Comparison of ENCODE assay signal across 16 cellular contexts in the genomic region with DNA sequence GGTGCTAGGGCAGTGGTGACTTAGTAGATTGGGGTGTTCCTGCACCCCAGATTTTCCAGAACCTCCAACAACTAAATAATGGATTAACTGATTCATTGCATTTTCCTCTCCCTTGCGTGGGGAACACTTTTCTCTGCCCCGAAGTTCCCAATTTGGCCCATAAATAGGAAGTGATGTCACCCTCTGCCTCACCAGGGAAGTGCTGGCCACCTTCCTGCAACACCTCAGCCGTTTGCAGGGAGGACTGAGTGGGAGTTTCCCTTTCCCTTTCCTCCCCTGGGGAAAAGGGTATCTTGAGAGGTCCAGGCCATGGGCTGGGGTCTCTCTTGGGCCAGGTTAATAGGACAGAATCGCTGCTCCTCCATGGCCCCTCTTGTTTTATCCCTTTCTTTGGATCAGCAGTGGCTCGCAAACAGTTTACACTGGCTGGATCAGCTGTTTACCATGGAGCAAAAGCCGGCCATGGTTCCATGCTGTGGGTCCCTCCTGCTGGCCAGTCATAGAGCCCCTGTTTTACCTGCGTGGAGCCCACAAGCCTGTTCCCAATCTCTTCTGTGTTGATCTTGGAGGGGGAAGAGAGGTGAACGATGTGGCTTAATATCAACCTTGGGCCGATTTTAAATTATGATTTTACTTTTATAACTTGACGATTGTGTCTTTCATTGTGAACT.
"Had no signal": no experiment of that assay in that cellular context is flagged by ENCODE, and none has a peak within 500 bp of the region (broad histone marks: within the 10 kb centered on the region; RNA-seq: fewer than 3 reads in every experiment).

No MANE protein-coding gene starts in this region.

- DNase-seq: activated CD4-positive, alpha-beta memory T cell treated with anti-CD3 and anti-CD28 coated beads, Interleukin-2, amount 10 ng/mL, durations not matched to agents 7 days and 5 days; activated CD4-positive, alpha-beta T cell treated with anti-CD3 and anti-CD28 coated beads for 4 hours; activated effector memory CD4-positive, alpha-beta T cell treated with Interleukin-2 at 50 U/mL for 16 hours; activated T-cell treated with anti-CD3 and anti-CD28 coated beads, Interleukin-2, amount 50 U/mL, for 4 hours; midbrain; pancreas; spleen; stimulated activated naive CD8-positive, alpha-beta T cell treated with anti-CD3 and anti-CD28 coated beads, Interleukin-15, amount 100 ng/mL, for 72 hours; upper lobe of left lung had no signal

- H3K36me3 ChIP-seq: pancreas, sigmoid colon, spleen, upper lobe of left lung had no signal

- FAIRE-seq: endometrium, islet of Langerhans, pancreas had no signal

- H3K4me1 ChIP-seq: pancreas, sigmoid colon, spleen, upper lobe of left lung had no signal

- H3K27me3 ChIP-seq: pancreas, sigmoid colon, upper lobe of left lung had no signal

- H3K9me3 ChIP-seq: pancreas, sigmoid colon, spleen, upper lobe of left lung had no signal

- H3K27ac ChIP-seq: pancreas, sigmoid colon, spleen, upper lobe of left lung had no signal

- ATAC-seq: activated naive CD4-positive, alpha-beta T cell treated with anti-CD3 and anti-CD28 coated beads, Interleukin-2, amount 50 U/mL, for 72 hours; activated T-cell treated with anti-CD3 and anti-CD28 coated beads, Interleukin-2, amount 50 U/mL, for 4 hours; esophagus mucosa; pancreas; stimulated activated naive CD8-positive, alpha-beta T cell treated with anti-CD3 and anti-CD28 coated beads, Interleukin-15, amount 100 ng/mL, for 72 hours; WTC11 had no signal

- H3K9me3 Mint-ChIP-seq: activated CD4-positive, alpha-beta memory T cell treated with anti-CD3 and anti-CD28 coated beads, Interleukin-2, amount 10 ng/mL, durations not matched to agents 7 days and 5 days; activated naive CD4-positive, alpha-beta T cell treated with anti-CD3 and anti-CD28 coated beads, Interleukin-2, amount 50 U/mL, for 72 hours; activated T-cell treated with anti-CD3 and anti-CD28 coated beads, Interleukin-2, amount 50 U/mL, for 4 hours; stimulated activated naive CD8-positive, alpha-beta T cell treated with anti-CD3 and anti-CD28 coated beads, Interleukin-15, amount 100 ng/mL, for 72 hours; WTC11 had no signal

- H3K4me3 ChIP-seq: lung, pancreas, sigmoid colon, spleen, upper lobe of left lung had no signal

- H3K36me3 Mint-ChIP-seq: activated naive CD4-positive, alpha-beta T cell treated with anti-CD3 and anti-CD28 coated beads, Interleukin-2, amount 50 U/mL, for 72 hours; WTC11 had no signal

- H3K27ac Mint-ChIP-seq: activated CD4-positive, alpha-beta memory T cell treated with anti-CD3 and anti-CD28 coated beads, Interleukin-2, amount 10 ng/mL, durations not matched to agents 7 days and 5 days; activated naive CD4-positive, alpha-beta T cell treated with anti-CD3 and anti-CD28 coated beads, Interleukin-2, amount 50 U/mL, for 72 hours; WTC11 had no signal

- H3K4me1 Mint-ChIP-seq: stimulated activated naive CD8-positive, alpha-beta T cell treated with anti-CD3 and anti-CD28 coated beads, Interleukin-15, amount 100 ng/mL, for 72 hours; WTC11 had no signal

- H3K4me3 Mint-ChIP-seq: activated CD4-positive, alpha-beta memory T cell treated with anti-CD3 and anti-CD28 coated beads, Interleukin-2, amount 10 ng/mL, durations not matched to agents 7 days and 5 days; activated T-cell treated with anti-CD3 and anti-CD28 coated beads, Interleukin-2, amount 50 U/mL, for 4 hours; stimulated activated naive CD8-positive, alpha-beta T cell treated with anti-CD3 and anti-CD28 coated beads, Interleukin-15, amount 100 ng/mL, for 72 hours; WTC11 had no signal
